8 cellular contexts compared by ENCODE assay signal in the genomic region with DNA sequence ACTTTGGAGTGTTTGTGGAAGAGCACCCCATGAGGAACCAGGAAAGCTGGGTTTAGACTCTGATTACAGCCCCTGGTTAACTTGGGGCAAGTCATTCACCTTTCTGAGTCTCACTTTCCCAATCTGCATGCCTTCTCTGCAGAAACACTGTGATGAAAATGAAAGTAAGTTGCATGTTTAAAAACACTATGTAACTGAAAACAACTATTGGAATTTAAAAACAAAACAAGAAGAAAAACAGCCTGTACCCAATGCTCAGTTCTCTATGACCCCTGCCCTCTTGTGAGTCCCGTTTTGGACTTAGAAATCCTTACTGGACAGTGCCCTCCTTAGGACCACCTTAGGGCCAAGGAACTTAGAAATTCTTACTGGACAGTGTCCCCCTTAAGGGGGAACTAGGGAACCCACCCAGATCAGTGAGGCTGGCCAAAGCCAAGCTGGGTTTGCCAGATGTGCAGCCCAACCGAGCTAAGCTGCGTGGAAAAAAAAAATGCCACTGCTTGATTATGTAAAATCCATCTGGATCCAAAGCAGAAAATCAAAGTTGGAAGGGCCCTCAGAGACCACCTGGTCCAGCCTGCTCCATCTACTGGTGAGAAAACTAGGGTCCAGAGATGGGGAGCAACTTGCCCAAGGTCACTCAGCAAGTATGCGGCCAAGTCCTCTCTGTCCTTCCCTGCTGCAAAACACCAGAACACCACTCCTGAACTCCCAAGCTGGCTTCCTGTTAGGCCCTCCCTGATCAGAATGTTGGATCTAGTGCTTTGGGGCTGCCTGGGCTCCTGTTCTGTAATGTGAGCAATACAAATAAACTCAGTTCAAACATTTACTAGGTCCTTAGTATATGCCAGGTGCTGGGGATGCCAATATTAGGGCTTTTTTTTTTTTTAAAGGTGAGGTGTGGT.
DNase-seq lines count a peak whose midpoint lies in the region; ATAC-seq and TF ChIP-seq lines count a peak whose summit lies in the region.

No MANE protein-coding gene starts in this region.

- H3K9ac ChIP-seq in IMR-90 (ENCODE audit: low read depth, low read length) = peak overlapping the region; percentile 21; the same call in 1 of the 2 replicates
- no peak overlapping the region for H3K9ac ChIP-seq in endodermal cell (ENCODE audit: extremely low read depth, low read length, poor library complexity, severe bottlenecking)

- peaks cover 33 to 79% of the 10 kb centered on the region in 2 experiments for H3K79me1 ChIP-seq in IMR-90 (ENCODE audit: low read depth in 1 of 2, low read length in 2 of 2)

- H3K27me3 Mint-ChIP-seq in Caco-2 (ENCODE audit: insufficient read depth, unreplicated experiment) (no peaks in the 10 kb centered on the region), endodermal cell (ENCODE audit: insufficient read depth) (no peaks in the 10 kb centered on the region)

- no peak for TF ChIP-seq EP300 in ovary (IDR thresholded peaks at IDR 0.05)

- H3K27ac Mint-ChIP-seq in Caco-2 (ENCODE audit: unreplicated experiment) = peak overlapping the region; percentile 59
- H3K27ac Mint-ChIP-seq in endodermal cell = peak overlapping the region; percentile 17

- H3K4ac ChIP-seq in IMR-90 (ENCODE audit: low read depth, low read length) = peak overlapping the region; percentile 78

- no peak for TF ChIP-seq POLR2A in IMR-90 (IDR thresholded peaks at IDR 0.05; ENCODE audit: low read depth, low read length)
- TF ChIP-seq POLR2A in ovary (IDR thresholded peaks at IDR 0.05) = no peak

- peak overlapping the region; percentile 60 for H2BK5ac ChIP-seq in IMR-90 (ENCODE audit: low read depth, low read length, poor library complexity, severe bottlenecking)

- H2AK9ac ChIP-seq in IMR-90 (replicated peaks; ENCODE audit: low read depth, low read length, poor library complexity) = no peak overlapping the region

- H3K4me1 ChIP-seq in Caco-2 (peaks cover 16% of the 10 kb centered on the region), IMR-90 (ENCODE audit: control insufficient read depth, insufficient read depth, low read length) (peaks cover 63% of the 10 kb centered on the region), endodermal cell (ENCODE audit: control insufficient read depth, insufficient read depth, low read length) (peaks cover 50% of the 10 kb centered on the region), ovary (ENCODE audit: insufficient read depth) (peaks cover 72% of the 10 kb centered on the region)

- H3K9me3 ChIP-seq in Caco-2 (no peaks in the 10 kb centered on the region), IMR-90 (ENCODE audit: control insufficient read depth, insufficient read depth, low read length) (no peaks in the 10 kb centered on the region), endodermal cell (ENCODE audit: control insufficient read depth, low read length) (no peaks in the 10 kb centered on the region), ovary (no peaks in the 10 kb centered on the region)

- H3K27ac ChIP-seq in IMR-90 (ENCODE audit: insufficient read depth, low read length) (peak overlapping the region; percentile 78), endodermal cell (ENCODE audit: low read depth, low read length) (no peak overlapping the region), ovary (peak overlapping the region; percentile 81 to 94)

- peak; percentile 1; the same call in 1 of the 2 replicates for ATAC-seq in IMR-90 (ENCODE audit: low read depth)
- ATAC-seq in HG02938 (IDR thresholded peaks at IDR 0.05; ENCODE audit: unreplicated experiment) = no peak
- ATAC-seq in HG03520 (IDR thresholded peaks at IDR 0.05; ENCODE audit: unreplicated experiment) = no peak

- CTCF ChIA-PET in Caco-2 (lab: Charles Lee) = interaction anchor here (0.8 kb wide), 1 partner anchor 129 kb away, joined by 3 read pairs; no protein-coding TSS in a partner anchor
- CTCF ChIA-PET in IMR-90 (lab: Yijun Ruan, JAX) = no interaction called here

- H3K9me1 ChIP-seq in IMR-90 (ENCODE audit: insufficient read depth, low read length) = peaks cover 44% of the 10 kb centered on the region

- no peaks in the 10 kb centered on the region; the same call in 1 of the 2 replicates for H3K36me3 ChIP-seq in Caco-2 (ENCODE audit: control insufficient read depth, insufficient read depth, low read length)
- H3K36me3 ChIP-seq in IMR-90 (ENCODE audit: control insufficient read depth, insufficient read depth, low read length) = peaks cover 19% of the 10 kb centered on the region
- H3K36me3 ChIP-seq in endodermal cell (ENCODE audit: control insufficient read depth, insufficient read depth, low read length) = peaks cover 75% of the 10 kb centered on the region
- H3K36me3 ChIP-seq in ovary = no peaks in the 10 kb centered on the region

- 90% methylated on average over 2 of the region's 4 CpGs; no CpG with 5 or more reads in 1 of the 2 experiments for WGBS in IMR-90 (ENCODE audit: extremely low coverage in 2 of 2, insufficient read length in 1 of 2), 2 experiments
- WGBS in endodermal cell (ENCODE audit: insufficient coverage in 1 of 2, insufficient read length in 1 of 2), 2 experiments = 94 to 100% methylated on average over 4 of the region's 4 CpGs
- 3 to 9% (median 4%) methylated on average over 4 of the region's 4 CpGs for WGBS in ovary, 3 donors

- H2BK20ac ChIP-seq in IMR-90 (ENCODE audit: low read depth, low read length) = peak overlapping the region; percentile 84

- peaks cover 11% of the 10 kb centered on the region for H3K4me1 Mint-ChIP-seq in Caco-2 (ENCODE audit: low read depth, unreplicated experiment)
- H3K4me1 Mint-ChIP-seq in endodermal cell = peaks cover 63% of the 10 kb centered on the region

- H3K4me3 ChIP-seq in Caco-2 (ENCODE audit: low read depth, low read length) (no peak overlapping the region), IMR-90 (ENCODE audit: insufficient read depth, low read depth, low read length) (no peak overlapping the region), endodermal cell (ENCODE audit: low read length) (no peak overlapping the region), ovary (no peak overlapping the region)

- POLR2A ChIA-PET in Caco-2 (lab: Charles Lee) (no interaction called here), IMR-90 (lab: Charles Lee; ENCODE audit: unreplicated experiment) (no interaction called here)

- in situ Hi-C loops in IMR-90 (cut with MboI; ENCODE audit: low sequenced_read_pairs) = no loop called here

- H3K27me3 ChIP-seq in Caco-2 (replicated peaks; ENCODE audit: control insufficient read depth, insufficient read depth, low read length) = no peaks in the 10 kb centered on the region
- H3K27me3 ChIP-seq in IMR-90 (ENCODE audit: control insufficient read depth, insufficient read depth, low read length) = no peaks in the 10 kb centered on the region
- H3K27me3 ChIP-seq in endodermal cell (ENCODE audit: control insufficient read depth, insufficient read depth, low read length, poor library complexity, severe bottlenecking) = no peaks in the 10 kb centered on the region
- no peaks in the 10 kb centered on the region for H3K27me3 ChIP-seq in ovary

- H3K4me3 Mint-ChIP-seq in Caco-2 (ENCODE audit: unreplicated experiment) (no peak overlapping the region), endodermal cell (no peak overlapping the region)

- peak overlapping the region; percentile 74; the same call in 1 of the 3 replicates for H2BK15ac ChIP-seq in IMR-90 (ENCODE audit: low read depth, low read length)

- intact Hi-C loops in Caco-2 (cut with micrococcal nuclease; ENCODE audit: unreplicated experiment) (loop anchor here (1.0 kb wide), 1 partner anchor 211 kb away; no protein-coding TSS in a partner anchor), IMR-90 (cut with micrococcal nuclease) (no loop called here), ovary (cut with DNase I) (loop anchor here (5.0 to 10.0 kb wide), 5 partner anchors 35 to 207 kb away; a partner anchor contains a TSS)

- BruUV-seq in Caco-2 (replicated peaks; lab: Mats Ljungman, UMichigan) = no TSS peak
- no TSS peak for BruUV-seq in IMR-90 (replicated peaks; lab: Mats Ljungman, UMichigan)

- TF ChIP-seq CTCF in Caco-2 (IDR thresholded peaks at IDR 0.05; ENCODE audit: insufficient read depth in 1 of 2, low read depth in 1 of 2, low read length in 1 of 2, severe bottlenecking in 1 of 2, unreplicated experiment in 1 of 2) = no peak
- no peak for TF ChIP-seq CTCF in IMR-90 (conservative IDR thresholded peaks at IDR 0.05; ENCODE audit: low read depth, low read length)
- no peak for TF ChIP-seq CTCF in endodermal cell (conservative IDR thresholded peaks at IDR 0.05)
- TF ChIP-seq CTCF in ovary (IDR thresholded peaks at IDR 0.05) = peak in 2 of 3 donors; percentile 21 to 38

- H3K9me3 Mint-ChIP-seq in Caco-2 (ENCODE audit: unreplicated experiment) (no peaks in the 10 kb centered on the region), endodermal cell (no peaks in the 10 kb centered on the region)

- H3K14ac ChIP-seq in IMR-90 (replicated peaks; ENCODE audit: low read depth, low read length) = peak overlapping the region; percentile 78

- no peak for DNase-seq in Caco-2
- DNase-seq in IMR-90 = no peak
- DNase-seq in endodermal cell = no peak
- peak; percentile 73 to 85 (median 81) for DNase-seq in ovary
- no peak for DNase-seq in NOMO-1 treated with dmso at 0.1 percent for 144 hours (lab: John Stamatoyannopoulos, UW; ENCODE audit: unreplicated experiment)
- DNase-seq in AG20443 (ENCODE audit: low spot score) = no peak

- H4K20me1 ChIP-seq in IMR-90 (ENCODE audit: insufficient read depth, low read length) = peaks cover 13% of the 10 kb centered on the region

- H3K56ac ChIP-seq in IMR-90 (ENCODE audit: extremely low read depth, insufficient read depth, low read length) = no peak overlapping the region

- peak overlapping the region; percentile 96 for H4K91ac ChIP-seq in IMR-90 (ENCODE audit: insufficient read depth, low read depth, low read length)

- H3K23ac ChIP-seq in IMR-90 (ENCODE audit: low read depth, low read length) = no peak overlapping the region

- H2AK5ac ChIP-seq in IMR-90 (ENCODE audit: low read depth, low read length) = peak overlapping the region; percentile 93

- dilution Hi-C loops in IMR-90 (cut with HindIII; ENCODE audit: low sequenced_read_pairs, unreplicated experiment) = no loop called here

- TF ChIP-seq RAD21 in IMR-90 (IDR thresholded peaks at IDR 0.05; ENCODE audit: low read length) = no peak

- peaks cover 9% of the 10 kb centered on the region for H3K36me3 Mint-ChIP-seq in Caco-2 (ENCODE audit: insufficient read depth, unreplicated experiment)
- peaks cover 45% of the 10 kb centered on the region for H3K36me3 Mint-ChIP-seq in endodermal cell (ENCODE audit: low read depth)

- peak overlapping the region; percentile 45 for H3K4me2 ChIP-seq in IMR-90 (ENCODE audit: low read depth, low read length)

- peak overlapping the region; percentile 88 to 97; a peak in 2 of 4 replicates for H4K8ac ChIP-seq in IMR-90 (ENCODE audit: low read depth in 2 of 2, low read length in 2 of 2)

- H2AFZ ChIP-seq in IMR-90 (replicated peaks; ENCODE audit: low read length, poor library complexity) = no peak overlapping the region

- H4K5ac ChIP-seq in IMR-90 (ENCODE audit: low read depth, low read length) = peak overlapping the region; percentile 50

- peak overlapping the region; percentile 92 for H2BK120ac ChIP-seq in IMR-90 (ENCODE audit: low read depth, low read length)

- H3K18ac ChIP-seq in IMR-90 (ENCODE audit: low read depth, low read length) = peak overlapping the region; percentile 63

TF ChIP-seq in IMR-90, 13 proteins besides CTCF, POLR2A, EP300 and RAD21:
- TF ChIP-seq MAFK (IDR thresholded peaks at IDR 0.05; ENCODE audit: low read depth, low read length) (no peak), NFE2L2 (IDR thresholded peaks at IDR 0.05; ENCODE audit: low read depth, low read length) (no peak)

Comparison
In these comparisons a context has a peak if more than half of its experiments do, and no peak if none do; other contexts are left out.
1. DNase-seq: peak in ovary (5 of 5); none in Caco-2 (0 of 2), IMR-90 (single experiment), endodermal cell (single experiment), NOMO-1 treated with dmso at 0.1 percent for 144 hours (single experiment) and AG20443 (single experiment).
2. CTCF ChIP-seq: peak in ovary (2 of 3); none in Caco-2 (0 of 2), IMR-90 (single experiment) and endodermal cell (single experiment).